1 cellular context compared by ENCODE assay signal in the genomic region with DNA sequence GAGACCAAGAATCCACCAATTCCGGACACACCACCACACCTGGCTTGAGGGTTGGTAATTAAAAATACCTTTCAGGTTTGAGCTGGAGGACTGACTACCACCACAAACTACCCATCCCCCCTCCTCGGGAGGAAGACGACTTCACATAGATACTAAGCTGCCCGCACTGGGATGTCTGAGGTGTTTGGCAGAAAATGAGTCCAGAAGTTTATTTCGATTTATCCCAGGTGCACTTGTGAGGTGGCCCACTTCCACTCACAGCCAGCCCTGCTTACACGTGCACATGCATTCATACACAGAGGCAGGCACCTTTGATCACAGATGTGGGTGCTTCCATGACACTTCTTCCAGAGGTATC.
TF ChIP-seq lines count a peak whose summit lies in the region.

No MANE protein-coding gene starts in this region.

TF ChIP-seq in GM12878, 131 proteins besides CTCF, POLR2A, EP300 and RAD21 (continued from another document):
- TF ChIP-seq DPF2 (IDR thresholded peaks at IDR 0.05) (no peak), SMAD1 (IDR thresholded peaks at IDR 0.05; ENCODE audit: low read depth, partially characterized antibody) (no peak), ATF2 (IDR thresholded peaks at IDR 0.05; ENCODE audit: low read length) (no peak)
